ENCODE assay signal across 10 cellular contexts in the genomic region with DNA sequence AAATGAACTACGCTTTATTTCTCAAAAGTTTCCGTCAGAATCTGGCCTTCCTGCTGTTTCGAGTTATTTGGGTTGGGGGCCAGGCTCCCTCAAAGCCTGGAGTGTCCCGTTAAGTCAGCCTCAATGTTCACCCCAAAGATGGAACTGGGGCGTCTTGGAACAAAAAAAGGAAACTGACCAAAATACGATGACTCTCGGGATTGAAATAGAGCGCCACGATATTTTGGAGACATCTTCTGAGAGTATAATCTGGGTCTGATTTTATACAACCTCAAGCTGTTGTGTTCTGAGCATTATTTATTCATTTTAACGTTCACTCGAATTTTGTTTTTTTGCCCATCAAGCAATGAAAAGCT. TPM values are rescaled to one million over a fixed set of nuclear protein-coding genes. Genes with fewer than 3 reads are reported as not detected.
DNase-seq lines count a peak whose midpoint lies in the region; ATAC-seq and TF ChIP-seq lines count a peak whose summit lies in the region.
"Had no signal": no experiment of that assay in that cellular context is flagged by ENCODE, and none has a peak within 500 bp of the region (broad histone marks: within the 10 kb centered on the region; RNA-seq: fewer than 3 reads in every experiment).

No MANE protein-coding gene starts in this region.

- no peak overlapping the region for H2AK5ac ChIP-seq in mesenchymal stem cell (ENCODE audit: low read length, severe bottlenecking)

- DNase-seq in HCT116 (ENCODE audit: low read depth, low spot score) (no peak), MCF 10A (ENCODE audit: unreplicated experiment) (no peak), mesenchymal stem cell (no peak), lower leg skin (ENCODE audit: low spot score in 2 of 2) (no peak), NCI-H128 (lab: John Stamatoyannopoulos, UW; ENCODE audit: unreplicated experiment) (no peak)

- H3K27ac Mint-ChIP-seq in MCF 10A (ENCODE audit: low read depth, unreplicated experiment) = no peak overlapping the region

- no peak overlapping the region for H3K23ac ChIP-seq in mesenchymal stem cell (ENCODE audit: low read length in 2 of 2)

- H3K9ac ChIP-seq in HCT116 (ENCODE audit: low read length) (peak overlapping the region; percentile 56), mesenchymal stem cell (ENCODE audit: low read length) (peak overlapping the region; percentile 75)

- no peak overlapping the region for H4K91ac ChIP-seq in mesenchymal stem cell (ENCODE audit: low read length)

- H3K4me3 Mint-ChIP-seq in MCF 10A (ENCODE audit: unreplicated experiment) = peak overlapping the region; percentile 75

- no peak overlapping the region for H2BK12ac ChIP-seq in mesenchymal stem cell (ENCODE audit: low read length in 2 of 2)

- no TSS peak for BruUV-seq in HCT116 (replicated peaks; lab: Mats Ljungman, UMichigan)
- no TSS peak for BruUV-seq in MCF 10A (replicated peaks; lab: Mats Ljungman, UMichigan)

- H3K4me2 ChIP-seq in HCT116 (ENCODE audit: low read length) (peak overlapping the region; percentile 88), mesenchymal stem cell (ENCODE audit: low read length, poor library complexity, severe bottlenecking) (peak overlapping the region; percentile 11)

- no peaks in the 10 kb centered on the region for H3K9me2 ChIP-seq in HCT116 (ENCODE audit: insufficient read depth)

- H3K4me3 ChIP-seq in HCT116 (replicated peaks in 1 of 2; ENCODE audit: low read depth in 1 of 2, low read length in 2 of 2) (peak overlapping the region; percentile 60 to 64), mesenchymal stem cell (ENCODE audit: insufficient read depth in 1 of 2, low read depth in 1 of 2, low read length in 2 of 2) (peak overlapping the region in 1 of 2 experiments; percentile 81), lower leg skin (ENCODE audit: low read depth, poor library complexity, severe bottlenecking) (no peak overlapping the region)

- no peak overlapping the region for H2BK5ac ChIP-seq in mesenchymal stem cell (ENCODE audit: low read depth, low read length, poor library complexity, severe bottlenecking)

- no peaks in the 10 kb centered on the region for H3K79me2 ChIP-seq in HCT116 (ENCODE audit: insufficient read depth, low read length)

- H3K4me1 ChIP-seq in HCT116 (ENCODE audit: control insufficient read depth in 1 of 2, insufficient read depth in 2 of 2, low read length in 2 of 2) (peaks cover 0 to 14% of the 10 kb centered on the region in 2 experiments; a peak in 2 of 4 replicates), mesenchymal stem cell (ENCODE audit: control insufficient read depth, insufficient read depth, low read depth, low read length) (peaks cover 1% of the 10 kb centered on the region)

- TF ChIP-seq CTCF in 22Rv1 (IDR thresholded peaks at IDR 0.05) (peak; percentile 56), HCT116 (IDR thresholded peaks at IDR 0.05 in 2 of 3, conservative IDR thresholded peaks at IDR 0.05 in 1 of 3; ENCODE audit: borderline replicate concordance in 1 of 3, insufficient read depth in 1 of 3, low read depth in 2 of 3, low read length in 2 of 3) (peak in 2 of 3 experiments; percentile 2; a peak in 1 of 6 replicates), MCF 10A (IDR thresholded peaks at IDR 0.05; ENCODE audit: unreplicated experiment) (no peak), lower leg skin (IDR thresholded peaks at IDR 0.05) (no peak)

- no peak overlapping the region for H3K4ac ChIP-seq in mesenchymal stem cell (ENCODE audit: low read depth in 1 of 2, low read length in 2 of 2)

- H3K27ac ChIP-seq in 22Rv1 (no peak overlapping the region), HCT116 (ENCODE audit: low read depth, low read length) (no peak overlapping the region), mesenchymal stem cell (ENCODE audit: low read length, poor library complexity, severe bottlenecking) (no peak overlapping the region)
- H3K27ac ChIP-seq: neutrophil had no signal

- TF ChIP-seq POLR2A in HCT116 (IDR thresholded peaks at IDR 0.05; ENCODE audit: borderline replicate concordance, extremely low read depth, insufficient read depth, insufficient read length) (no peak), lower leg skin (IDR thresholded peaks at IDR 0.05) (no peak)

- CTCF ChIA-PET in HCT116 (lab: Charles Lee) (interaction anchor here (0.7 to 1.8 kb wide), 5 partner anchors 64 to 592 kb away, joined by 3 to 12 read pairs (median 4); no protein-coding TSS in a partner anchor), MCF 10A (lab: Yijun Ruan, JAX) (interaction anchor here (0.6 to 17.9 kb wide), 24 partner anchors 10 to 720 kb away, joined by 3 to 299 read pairs (median 3); no protein-coding TSS in a partner anchor)

- intact Hi-C loops in HCT116 (cut with micrococcal nuclease) = loop anchor here (1.0 to 5.0 kb wide), 5 partner anchors 64 to 700 kb away; no protein-coding TSS in a partner anchor
- intact Hi-C loops in MCF 10A (cut with micrococcal nuclease) = loop anchor here (1.0 to 5.0 kb wide), 8 partner anchors 64 to 699 kb away; no protein-coding TSS in a partner anchor
- intact Hi-C loops in lower leg skin (cut with DNase I; ENCODE audit: low total_unique reads) = no loop called here

- H3K36me3 ChIP-seq in HCT116 (ENCODE audit: control insufficient read depth in 1 of 2, insufficient read depth in 2 of 2, low read length in 2 of 2) (no peaks in the 10 kb centered on the region), mesenchymal stem cell (ENCODE audit: control insufficient read depth in 1 of 2, insufficient read depth in 2 of 2, low read depth in 1 of 2, low read length in 2 of 2) (no peaks in the 10 kb centered on the region)
- H3K36me3 ChIP-seq: neutrophil had no signal

- no peak overlapping the region for H2BK120ac ChIP-seq in mesenchymal stem cell (ENCODE audit: low read depth, low read length)

- no peak overlapping the region for H3K18ac ChIP-seq in mesenchymal stem cell (ENCODE audit: low read depth in 1 of 2, low read length in 2 of 2)

- no peak overlapping the region for H4K8ac ChIP-seq in mesenchymal stem cell (ENCODE audit: low read length)

- no peaks in the 10 kb centered on the region for H3K9me3 ChIP-seq in HCT116 (ENCODE audit: control insufficient read depth in 1 of 2, insufficient read depth in 1 of 2, low read depth in 1 of 2, low read length in 2 of 2)
- H3K9me3 ChIP-seq in mesenchymal stem cell (ENCODE audit: control insufficient read depth, low read length) = no peaks in the 10 kb centered on the region
- H3K9me3 ChIP-seq: neutrophil had no signal

- WGBS in mesenchymal stem cell = 73% methylated on average over 11 of the region's 11 CpGs
- WGBS in lower leg skin, 2 donors = 32 to 39% methylated on average over 11 of the region's 11 CpGs

- H3K27me3 ChIP-seq in HCT116 (ENCODE audit: insufficient read depth, low read length) = no peaks in the 10 kb centered on the region
- H3K27me3 ChIP-seq in mesenchymal stem cell (ENCODE audit: control insufficient read depth in 1 of 2, insufficient read depth in 1 of 2, low read length in 2 of 2) = peaks cover 34 to 46% of the 10 kb centered on the region in 2 experiments

- TF ChIP-seq RAD21 in HCT116 (IDR thresholded peaks at IDR 0.05; ENCODE audit: low read depth) = no peak

- H2BK15ac ChIP-seq in mesenchymal stem cell (ENCODE audit: low read depth, poor library complexity, severe bottlenecking) = no peak overlapping the region

- no peaks in the 10 kb centered on the region for H3K9me3 Mint-ChIP-seq in MCF 10A (ENCODE audit: unreplicated experiment)

- RAD21 ChIA-PET in HCT116 (lab: Charles Lee; ENCODE audit: low non-redundant PET in 1 of 2, low total read pairs in 2 of 2, uncharacterized antibody in 2 of 2, unreplicated experiment in 2 of 2) = interaction anchor here in 1 of 2 experiments (1.5 kb wide), 1 partner anchor 130 kb away, joined by 4 read pairs; no protein-coding TSS in a partner anchor

- H3K27me3 Mint-ChIP-seq in MCF 10A (ENCODE audit: insufficient read depth, unreplicated experiment) = peaks cover 4% of the 10 kb centered on the region

- H4K20me1 ChIP-seq in HCT116 (ENCODE audit: insufficient read depth) = no peaks in the 10 kb centered on the region

- H3K36me3 Mint-ChIP-seq in MCF 10A (ENCODE audit: insufficient read depth, unreplicated experiment) = no peaks in the 10 kb centered on the region

- POLR2A ChIA-PET in HCT116 (lab: Charles Lee) = no interaction called here
- POLR2A ChIA-PET in MCF 10A (lab: Yijun Ruan, JAX) = interaction anchor here (0.6 kb wide), 1 partner anchor 38 kb away, joined by 3 read pairs; no protein-coding TSS in a partner anchor

- H2AFZ ChIP-seq in HCT116 (ENCODE audit: low read depth, low read length, poor library complexity, severe bottlenecking) (peak overlapping the region; percentile 100), mesenchymal stem cell (ENCODE audit: low read depth, low read length) (no peak overlapping the region)

- H3K79me1 ChIP-seq in mesenchymal stem cell (replicated peaks; ENCODE audit: low read length, poor library complexity, severe bottlenecking) = no peaks in the 10 kb centered on the region

- ATAC-seq in HCT116 (peak; percentile 44), GM21737 (IDR thresholded peaks at IDR 0.05; ENCODE audit: unreplicated experiment) (no peak), HG03520 (IDR thresholded peaks at IDR 0.05; ENCODE audit: unreplicated experiment) (no peak)
- ATAC-seq: activated CD4-positive, CD25-positive, alpha-beta regulatory T cell treated with anti-CD3 and anti-CD28 coated beads, Interleukin-2, amount 50 U/mL, for 24 hours had no signal

- no peaks in the 10 kb centered on the region for H3K4me1 Mint-ChIP-seq in MCF 10A (ENCODE audit: insufficient read depth, unreplicated experiment)

- H3K14ac ChIP-seq in mesenchymal stem cell (ENCODE audit: low read length in 2 of 2) = no peak overlapping the region

TF ChIP-seq in HCT116, 20 proteins besides CTCF, POLR2A, EP300 and RAD21 (continues in another document):
- TF ChIP-seq, protein P1, sequence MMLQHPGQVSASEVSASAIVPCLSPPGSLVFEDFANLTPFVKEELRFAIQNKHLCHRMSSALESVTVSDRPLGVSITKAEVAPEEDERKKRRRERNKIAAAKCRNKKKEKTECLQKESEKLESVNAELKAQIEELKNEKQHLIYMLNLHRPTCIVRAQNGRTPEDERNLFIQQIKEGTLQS (IDR thresholded peaks at IDR 0.05) = no peak
- no peak for TF ChIP-seq SIN3A (IDR thresholded peaks at IDR 0.05; ENCODE audit: low read depth)
- no peak for TF ChIP-seq SP1 (IDR thresholded peaks at IDR 0.05; ENCODE audit: low read depth)
- TF ChIP-seq EZH2 (IDR thresholded peaks at IDR 0.05) = no peak
- no peak for TF ChIP-seq ELF1 (IDR thresholded peaks at IDR 0.05; ENCODE audit: borderline replicate concordance, low read depth)
- TF ChIP-seq ZNF274 (IDR thresholded peaks at IDR 0.05; ENCODE audit: low read depth, low read length) = no peak
- TF ChIP-seq ZFX (IDR thresholded peaks at IDR 0.05) = no peak

RNA-seq across cellular contexts. Expression of a gene that starts 28.1 kb away (rescaled TPM):
- total RNA-seq in HCT116 (2021; ENCODE audit: unreplicated experiment) = 4.6 TPM
- polyA plus RNA-seq in HCT116 (2012) = 3.2 and 3.5 TPM in 2 replicates
- not detected in 2 replicates for total RNA-seq in MCF 10A (2022)
- polyA plus RNA-seq in mesenchymal stem cell (2013, experiment 1 of 2) = not detected
- not detected for polyA plus RNA-seq in mesenchymal stem cell (2013, experiment 2 of 2)
- total RNA-seq in lower leg skin = not detected

RNA-seq across cellular contexts. Expression of a gene that starts 50.5 kb away (rescaled TPM):
- total RNA-seq in HCT116 (2021; ENCODE audit: unreplicated experiment) = 2,693 TPM
- polyA plus RNA-seq in HCT116 (2012) = 1,320 and 2,224 TPM in 2 replicates
- total RNA-seq in MCF 10A (2022) = 3,249 and 4,548 TPM in 2 replicates
- polyA plus RNA-seq in mesenchymal stem cell (2013, experiment 1 of 2) = 1,355 TPM
- 1,330 TPM for polyA plus RNA-seq in mesenchymal stem cell (2013, experiment 2 of 2)
- 1,000 to 10,000 TPM in 1 of 4 donors, 100 to 1,000 TPM in 3; 435 to 1,440 (median 518) TPM for total RNA-seq in lower leg skin

Comparison
In these comparisons a context has a peak if more than half of its experiments do, and no peak if none do; other contexts are left out.
1. CTCF ChIP-seq: peak in 22Rv1 (single experiment) and HCT116 (2 of 3); none in MCF 10A (single experiment) and lower leg skin (0 of 3).